Comparison of ENCODE assay signal across 18 cellular contexts in genomic region chr9:134807726-134808125, GRCh38.
A peak's percentile ranks its signal among the peaks of the same experiment; 100 is the strongest.
DNase-seq lines count a peak whose midpoint lies in the region; ATAC-seq and TF ChIP-seq lines count a peak whose summit lies in the region.
"Had no signal": no experiment of that assay in that cellular context is flagged by ENCODE, and none has a peak within 500 bp of the region (broad histone marks: within the 10 kb centered on the region; RNA-seq: fewer than 3 reads in every experiment).

No MANE protein-coding gene starts in this region.

- H3K36me3 ChIP-seq in esophagus muscularis mucosa (peaks cover under 1 to 82% (median 38%) of the 10 kb centered on the region in 4 donors), right lobe of liver (no peaks in the 10 kb centered on the region), trophoblast cell (ENCODE audit: control insufficient read depth in 1 of 2, insufficient read depth in 2 of 2, low read length in 2 of 2) (peaks cover 73 to 92% of the 10 kb centered on the region in 2 experiments)

- DNase-seq in LNCaP clone FGC (ENCODE audit: low read depth) (peak; percentile 86), esophagus muscularis mucosa (ENCODE audit: extremely low spot score) (no peak), right lobe of liver (no peak), stromal cell of bone marrow (ENCODE audit: low read depth) (peak; percentile 28), trophoblast cell (no peak), KG1 (lab: John Stamatoyannopoulos, UW) (no peak)
- DNase-seq in central memory CD4-positive, alpha-beta T cell: no peak
- DNase-seq: activated CD8-positive, alpha-beta T cell treated with anti-CD3 and anti-CD28 coated beads for 36 hours; activated effector memory CD4-positive, alpha-beta T cell treated with Interleukin-2 at 50 U/mL for 16 hours; CD8-positive, alpha-beta T cell; cerebellar nuclear complex; GF-D8; midbrain; NCI-H2081; NCI-H748 treated with DMSO at 0.1 percent for 48 hours; T1000 had no signal

- H2BK12ac ChIP-seq in trophoblast cell (ENCODE audit: low read length): no peak overlapping the region

- no peak overlapping the region for H3K4me3 ChIP-seq in LNCaP clone FGC (ENCODE audit: low read depth, low read length)
- no peak overlapping the region for H3K4me3 ChIP-seq in esophagus muscularis mucosa
- H3K4me3 ChIP-seq in right lobe of liver: no peak overlapping the region
- H3K4me3 ChIP-seq in trophoblast cell (ENCODE audit: low read depth, low read length): no peak overlapping the region
- H3K4me3 ChIP-seq: GM23338 had no signal

- H3K27ac ChIP-seq in esophagus muscularis mucosa (replicated peaks in 1 of 4) (peak overlapping the region; percentile 14 to 58 (median 48)), right lobe of liver (peak overlapping the region in 1 of 3 donors; percentile 33), trophoblast cell (ENCODE audit: low read depth, low read length) (no peak overlapping the region)

- no peak overlapping the region for H3K14ac ChIP-seq in trophoblast cell (ENCODE audit: low read length)

- no peak overlapping the region for H2AFZ ChIP-seq in trophoblast cell (ENCODE audit: insufficient read depth, low read length, poor library complexity)
- H2AFZ ChIP-seq: GM23338 had no signal

- peak; percentile 21 to 82 (median 51) for ATAC-seq in right lobe of liver
- no peak for ATAC-seq in GM18868 (IDR thresholded peaks at IDR 0.05; ENCODE audit: unreplicated experiment)
- ATAC-seq: activated CD8-positive, alpha-beta T cell treated with anti-CD3 and anti-CD28 coated beads for 36 hours; CD8-positive, alpha-beta T cell; GM23338 had no signal

- TF ChIP-seq POLR2A in esophagus muscularis mucosa (IDR thresholded peaks at IDR 0.05; ENCODE audit: low read depth) (no peak), right lobe of liver (IDR thresholded peaks at IDR 0.05) (no peak)

- no peak overlapping the region for H3K18ac ChIP-seq in trophoblast cell (ENCODE audit: low read length)

- TF ChIP-seq CTCF in LNCaP clone FGC (IDR thresholded peaks at IDR 0.05; ENCODE audit: control insufficient read depth, extremely low read depth, insufficient read depth) (no peak), esophagus muscularis mucosa (IDR thresholded peaks at IDR 0.05) (no peak), right lobe of liver (IDR thresholded peaks at IDR 0.05) (no peak)

- peaks cover 18 to 36% (median 31%) of the 10 kb centered on the region in 4 donors for H3K4me1 ChIP-seq in esophagus muscularis mucosa
- no peaks in the 10 kb centered on the region for H3K4me1 ChIP-seq in right lobe of liver
- no peaks in the 10 kb centered on the region for H3K4me1 ChIP-seq in trophoblast cell (ENCODE audit: control insufficient read depth in 1 of 2, insufficient read depth in 2 of 2, low read length in 2 of 2)

- H3K4ac ChIP-seq in trophoblast cell (ENCODE audit: low read depth, low read length): no peak overlapping the region

- no peaks in the 10 kb centered on the region for H3K79me1 ChIP-seq in trophoblast cell (ENCODE audit: low read length)

- H2BK5ac ChIP-seq in trophoblast cell (ENCODE audit: low read depth, low read length, poor library complexity): no peak overlapping the region

- H3K23ac ChIP-seq in trophoblast cell (ENCODE audit: low read length): no peak overlapping the region

- H2BK120ac ChIP-seq in trophoblast cell (ENCODE audit: insufficient read depth, low read length, poor library complexity): no peak overlapping the region

- no peak for TF ChIP-seq EP300 in esophagus muscularis mucosa (IDR thresholded peaks at IDR 0.05)

- 30% methylated on average over 4 of the region's 4 CpGs for WGBS in esophagus muscularis mucosa
- WGBS in right lobe of liver (ENCODE audit: insufficient coverage, low coverage, low lambda C conversion rate, missing lambda C conversion rate): 23% methylated on average over 3 of the region's 4 CpGs
- no CpG with 5 or more reads among the region's 4 CpGs for WGBS in trophoblast cell (ENCODE audit: extremely low coverage, insufficient coverage, insufficient read length)

- H2AK5ac ChIP-seq in trophoblast cell (ENCODE audit: low read length): no peak overlapping the region

- H3K9ac ChIP-seq in trophoblast cell (ENCODE audit: low read length): no peak overlapping the region

- no peak overlapping the region for H4K12ac ChIP-seq in trophoblast cell (ENCODE audit: low read depth, low read length)

- intact Hi-C loops in esophagus muscularis mucosa (cut with DNase I) (no loop called here), right lobe of liver (cut with DNase I) (no loop called here)

- H3K9me3 ChIP-seq in esophagus muscularis mucosa (no peaks in the 10 kb centered on the region), right lobe of liver (no peaks in the 10 kb centered on the region), trophoblast cell (ENCODE audit: insufficient read depth, low read depth, low read length) (no peaks in the 10 kb centered on the region)

- no peak overlapping the region for H3K4me2 ChIP-seq in trophoblast cell (ENCODE audit: low read length)
- H3K4me2 ChIP-seq: GM23338 had no signal

- H3K79me2 ChIP-seq in trophoblast cell (ENCODE audit: control insufficient read depth, insufficient read depth, low read length, poor library complexity): no peaks in the 10 kb centered on the region

- H4K91ac ChIP-seq in trophoblast cell (ENCODE audit: low read depth, low read length): no peak overlapping the region

- no peak overlapping the region for H4K8ac ChIP-seq in trophoblast cell (ENCODE audit: low read depth, low read length)

- H3K27me3 ChIP-seq in esophagus muscularis mucosa: no peaks in the 10 kb centered on the region
- no peaks in the 10 kb centered on the region for H3K27me3 ChIP-seq in right lobe of liver
- H3K27me3 ChIP-seq in trophoblast cell (ENCODE audit: insufficient read depth, low read length): no peaks in the 10 kb centered on the region

Comparison
In these comparisons a context has a peak if more than half of its experiments do, and no peak if none do; other contexts are left out.
1. DNase-seq: peak in LNCaP clone FGC (single experiment) and stromal cell of bone marrow (single experiment); none in esophagus muscularis mucosa (single experiment), right lobe of liver (0 of 3), trophoblast cell (0 of 2), central memory CD4-positive, alpha-beta T cell (single experiment) and KG1 (single experiment).